In genomic region chr22:38400251-38400650, GRCh38 we compare ENCODE assay signal across 8 cellular contexts. TPM values are rescaled to one million over a fixed set of nuclear protein-coding genes. Genes with fewer than 3 reads are reported as not detected.
DNase-seq lines count a peak whose midpoint lies in the region; FAIRE-seq and TF ChIP-seq lines count a peak whose summit lies in the region.
"Not testable (repeated sequence)": the region's sequence is repeated elsewhere in the genome, so short reads cannot be mapped to it uniquely, and the experiment has no call there.
"Had no signal": no experiment of that assay in that cellular context is flagged by ENCODE, and none has a peak within 500 bp of the region (broad histone marks: within the 10 kb centered on the region; RNA-seq: fewer than 3 reads in every experiment).

No MANE protein-coding gene starts in this region.

- TF ChIP-seq CTCF in VCaP (conservative IDR thresholded peaks at IDR 0.05); keratinocyte (optimal IDR thresholded peaks at IDR 0.05 in 1 of 3, IDR thresholded peaks at IDR 0.05 in 1 of 3, conservative IDR thresholded peaks at IDR 0.05 in 1 of 3; ENCODE audit: extremely low read depth in 1 of 3, insufficient read depth in 2 of 3, low read length in 3 of 3); nephron (IDR thresholded peaks at IDR 0.05; ENCODE audit: unreplicated experiment in 3 of 3): not testable (repeated sequence)

- H3K9ac ChIP-seq in keratinocyte (ENCODE audit: control insufficient read depth, extremely low read depth, insufficient read depth, low read length) = not testable (repeated sequence)

- not testable (repeated sequence) for H3K9me1 ChIP-seq in keratinocyte (ENCODE audit: control insufficient read depth, extremely low read depth, insufficient read depth, low read length)

- H3K4me1 ChIP-seq in keratinocyte (ENCODE audit: control insufficient read depth, extremely low read depth, insufficient read depth, low read length) = not testable (repeated sequence)

- not testable (repeated sequence) for H3K27me3 ChIP-seq in keratinocyte (ENCODE audit: control insufficient read depth, extremely low read depth, insufficient read depth, low read length)

- peak overlapping the region in 2 of 3 experiments; percentile 16 to 68 for H3K27ac Mint-ChIP-seq in nephron

- H3K27me3 Mint-ChIP-seq in nephron (ENCODE audit: low read depth) = not testable (repeated sequence)

- not testable (repeated sequence) for H2AFZ ChIP-seq in keratinocyte (ENCODE audit: control insufficient read depth, low read length)

- not testable (repeated sequence) for H4K20me1 ChIP-seq in keratinocyte (ENCODE audit: control insufficient read depth, extremely low read depth, insufficient read depth, low read length)

- H3K9me3 Mint-ChIP-seq in nephron = not testable (repeated sequence)

- dilution Hi-C loops in keratinocyte (cut with MboI; ENCODE audit: extremely low pct_ligation_motif_present, low sequenced_read_pairs) = not testable (repeated sequence)

- peak overlapping the region in 1 of 3 experiments; percentile 83 for H3K4me3 Mint-ChIP-seq in nephron

- not testable (repeated sequence) for H3K9me3 ChIP-seq in keratinocyte (ENCODE audit: control insufficient read depth, low read depth, low read length)

- H3K4me3 ChIP-seq in keratinocyte (ENCODE audit: control insufficient read depth in 2 of 3, extremely low read depth in 1 of 3, insufficient read depth in 2 of 3, low read depth in 1 of 3, low read length in 3 of 3) = not testable (repeated sequence)

- DNase-seq in DMS79 treated with DMSO at 0.1 percent for 48 hours (lab: John Stamatoyannopoulos, UW) = peak; percentile 0
- peak; percentile 23 for DNase-seq in HuH-7.5 (ENCODE audit: low spot score)
- peak; percentile 21 for DNase-seq in NCI-H526 treated with DMSO at 0.1 percent for 48 hours (lab: John Stamatoyannopoulos, UW)
- DNase-seq in keratinocyte (ENCODE audit: low read depth, low spot score) = not testable (repeated sequence)

- H3K36me3 Mint-ChIP-seq in nephron (ENCODE audit: low read depth) = not testable (repeated sequence)

- FAIRE-seq in colon (lab: Jason Lieb, UNC) (peak; percentile 78), keratinocyte (lab: Jason Lieb, UNC) (peak; percentile 66)

- H3K79me2 ChIP-seq in keratinocyte (ENCODE audit: control insufficient read depth, insufficient read depth, low read length) = peaks cover 14% of the 10 kb centered on the region

- H3K4me2 ChIP-seq in keratinocyte (ENCODE audit: control insufficient read depth, extremely low read depth, insufficient read depth, low read depth, low read length) = not testable (repeated sequence)

- not testable (repeated sequence) for H3K36me3 ChIP-seq in keratinocyte (ENCODE audit: control insufficient read depth in 2 of 2, extremely low read depth in 1 of 2, insufficient read depth in 2 of 2, low read length in 2 of 2)

- H3K4me1 Mint-ChIP-seq in nephron = peaks cover 27% of the 10 kb centered on the region

- H3K27ac ChIP-seq in VCaP = peak overlapping the region; percentile 66
- H3K27ac ChIP-seq in keratinocyte (ENCODE audit: control insufficient read depth, insufficient read depth, low read length) = not testable (repeated sequence)

RNA-seq across cellular contexts. Expression of gene KCNJ4, which starts 54.7 kb away (rescaled TPM):
- polyA plus RNA-seq in keratinocyte = not detected in 3 replicates
- polyA plus RNA-seq in keratinocyte (2011; ENCODE audit: low read depth) = not detected
- polyA plus RNA-seq in keratinocyte (2011; cell fraction: cytosol; rRNA removed) = 0.08 TPM in 1 of 2 replicates, not detected in the other
- polyA plus RNA-seq in keratinocyte (2011; cell fraction: nucleus; rRNA removed) = 0.05 and 0.08 TPM in 2 replicates
- polyA plus RNA-seq in keratinocyte (2012; ENCODE audit: low replicate concordance) = 0.10 TPM in 1 of 2 replicates, not detected in the other
- not detected in 3 replicates for polyA minus RNA-seq in keratinocyte
- not detected for polyA minus RNA-seq in keratinocyte (2011; cell fraction: cytosol; rRNA and poly(A)+ RNA removed)
- polyA minus RNA-seq in keratinocyte (2011; cell fraction: nucleus; rRNA and poly(A)+ RNA removed) = not detected in 2 replicates
- polyA plus RNA-seq: BJ had no signal
